Comparison of ENCODE assay signal across 23 cellular contexts in the genomic region with DNA sequence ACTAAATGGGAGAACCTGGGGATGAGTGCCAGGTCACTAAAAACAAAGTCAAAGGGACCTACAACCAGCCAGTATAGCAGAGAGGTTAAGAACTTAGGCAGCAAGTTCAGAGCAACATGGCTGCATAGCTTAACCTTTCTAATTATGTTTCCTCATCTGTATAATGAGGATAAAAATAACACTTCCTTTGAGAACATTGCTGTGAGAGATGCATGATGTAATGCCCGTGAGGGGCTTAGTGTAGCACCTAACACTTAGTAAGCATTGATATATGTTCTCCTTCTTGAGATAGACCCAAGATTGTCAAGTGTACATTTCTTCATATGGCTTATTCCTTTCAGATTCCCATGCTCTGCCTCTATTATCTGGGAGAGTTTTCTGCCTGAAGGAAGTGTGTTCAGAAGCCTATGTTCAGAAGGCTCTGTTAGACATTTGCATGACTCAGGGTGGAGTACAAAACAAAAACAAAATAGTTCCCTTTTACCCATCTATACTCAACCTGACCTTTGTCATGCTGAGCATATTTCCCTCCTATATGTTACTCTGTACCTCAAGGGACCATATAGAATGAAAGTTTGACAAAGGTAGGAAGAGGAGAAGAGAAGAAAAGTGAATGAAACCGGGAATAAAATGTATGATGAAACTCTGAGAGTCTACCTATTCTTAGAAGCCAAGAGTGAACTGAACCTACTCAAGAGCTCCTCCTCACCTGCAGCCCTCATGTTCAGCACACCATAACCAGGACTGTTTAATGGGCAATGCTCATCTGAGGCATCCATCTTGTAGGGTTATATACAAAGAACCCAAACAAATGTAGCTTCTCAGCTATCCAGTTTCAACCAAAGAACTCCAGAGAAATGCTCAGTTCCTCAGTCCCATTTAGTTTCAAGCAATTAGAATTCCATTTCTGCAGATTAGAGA.
DNase-seq lines count a peak whose midpoint lies in the region; ATAC-seq and TF ChIP-seq lines count a peak whose summit lies in the region.
"Had no signal": no experiment of that assay in that cellular context is flagged by ENCODE, and none has a peak within 500 bp of the region (broad histone marks: within the 10 kb centered on the region; RNA-seq: fewer than 3 reads in every experiment).

No MANE protein-coding gene starts in this region.

- POLR2A ChIA-PET in HEK293T (lab: Yijun Ruan, JAX) = no interaction called here
- POLR2A ChIA-PET in PC-9 (lab: Charles Lee; ENCODE audit: unreplicated experiment) = no interaction called here

- H3K27me3 ChIP-seq in SU-DHL-6 (ENCODE audit: low read length) (no peaks in the 10 kb centered on the region), PC-9 (ENCODE audit: insufficient read depth, low read depth) (no peaks in the 10 kb centered on the region), body of pancreas (no peaks in the 10 kb centered on the region)

- H2AFZ ChIP-seq in SU-DHL-6 (ENCODE audit: low read depth, low read length, severe bottlenecking) (peak overlapping the region; percentile 50), PC-9 (no peak overlapping the region)

- H3K4me2 ChIP-seq in SU-DHL-6 (ENCODE audit: low read depth, low read length, poor library complexity, severe bottlenecking) (peak overlapping the region; percentile 30), PC-9 (no peak overlapping the region)

- H3K4me1 ChIP-seq in PC-9 (replicated peaks; ENCODE audit: insufficient read depth) (no peaks in the 10 kb centered on the region), body of pancreas (no peaks in the 10 kb centered on the region)

- peak; percentile 69 for ATAC-seq in GM18502 (IDR thresholded peaks at IDR 0.05; ENCODE audit: poor library complexity, unreplicated experiment)
- ATAC-seq in GM21390 (IDR thresholded peaks at IDR 0.05; ENCODE audit: unreplicated experiment) = peak; percentile 48
- ATAC-seq in HG02885 (IDR thresholded peaks at IDR 0.05; ENCODE audit: poor library complexity, unreplicated experiment) = peak; percentile 67
- ATAC-seq in body of pancreas = no peak

- H3K27ac ChIP-seq in SU-DHL-6 (ENCODE audit: low read depth, low read length) = peak overlapping the region; percentile 50
- H3K27ac ChIP-seq in PC-9 = no peak overlapping the region
- no peak overlapping the region for H3K27ac ChIP-seq in body of pancreas
- H3K27ac ChIP-seq: skin epidermis had no signal

- H4K20me1 ChIP-seq in SU-DHL-6 (ENCODE audit: low read depth, low read length) (no peaks in the 10 kb centered on the region), PC-9 (ENCODE audit: insufficient read depth) (no peaks in the 10 kb centered on the region)

- no peaks in the 10 kb centered on the region for H3F3A ChIP-seq in SU-DHL-6 (ENCODE audit: insufficient read depth)
- no peaks in the 10 kb centered on the region for H3F3A ChIP-seq in PC-9 (ENCODE audit: insufficient read depth, low read depth)

- CTCF ChIA-PET in HEK293T (lab: Yijun Ruan, JAX) = no interaction called here
- CTCF ChIA-PET in PC-9 (lab: Charles Lee) = no interaction called here

- no peak overlapping the region for H3K4me3 ChIP-seq in SU-DHL-6 (ENCODE audit: insufficient read depth, low read length, poor library complexity, severe bottlenecking)
- no peak overlapping the region for H3K4me3 ChIP-seq in PC-9
- H3K4me3 ChIP-seq in body of pancreas = no peak overlapping the region
- H3K4me3 ChIP-seq: skin epidermis had no signal

- TF ChIP-seq CTCF in SU-DHL-6 (IDR thresholded peaks at IDR 0.05; ENCODE audit: insufficient read depth, low read length, poor library complexity, severe bottlenecking) (no peak), PC-9 (conservative IDR thresholded peaks at IDR 0.05) (no peak), body of pancreas (IDR thresholded peaks at IDR 0.05) (no peak)

- TF ChIP-seq POLR2A in body of pancreas (IDR thresholded peaks at IDR 0.05) = no peak

- H3K9me3 ChIP-seq in SU-DHL-6 (ENCODE audit: insufficient read depth, low read length) (no peaks in the 10 kb centered on the region), PC-9 (ENCODE audit: insufficient read depth, low read depth) (no peaks in the 10 kb centered on the region), body of pancreas (no peaks in the 10 kb centered on the region)

- peak overlapping the region; percentile 10; the same call in 1 of the 2 replicates for H3K9ac ChIP-seq in SU-DHL-6 (ENCODE audit: low read length)

- H3K9me2 ChIP-seq in SU-DHL-6 (replicated peaks; ENCODE audit: insufficient read depth, low read length) (no peaks in the 10 kb centered on the region), PC-9 (ENCODE audit: insufficient read depth) (no peaks in the 10 kb centered on the region)

- H3K36me3 ChIP-seq in SU-DHL-6 (ENCODE audit: low read length) (no peaks in the 10 kb centered on the region; the same call in 1 of the 2 replicates), PC-9 (ENCODE audit: low read depth) (no peaks in the 10 kb centered on the region), body of pancreas (replicated peaks in 1 of 2; ENCODE audit: insufficient read depth in 1 of 2, low read depth in 2 of 2) (no peaks in the 10 kb centered on the region)

- no TSS peak for BruUV-seq in PC-9 (replicated peaks; lab: Mats Ljungman, UMichigan)

- H3K79me2 ChIP-seq in SU-DHL-6 (ENCODE audit: insufficient read depth, low read length) = no peaks in the 10 kb centered on the region
- H3K79me2 ChIP-seq in PC-9 (ENCODE audit: low read depth) = no peaks in the 10 kb centered on the region

- intact Hi-C loops in PC-9 (cut with micrococcal nuclease; ENCODE audit: unreplicated experiment) (no loop called here), body of pancreas (cut with DNase I) (no loop called here)

- DNase-seq in HEK293T (ENCODE audit: extremely low spot score) = no peak
- DNase-seq in PC-9 = no peak
- no peak for DNase-seq in body of pancreas
- DNase-seq in 8988T = no peak
- DNase-seq: activated CD4-positive, alpha-beta T cell treated with anti-CD3 and anti-CD28 coated beads for 1 hour; activated CD8-positive, alpha-beta memory T cell treated with anti-CD3 and anti-CD28 coated beads for 24 hours; activated naive CD4-positive, alpha-beta T cell treated with Interleukin-2 at 50 U/mL for 16 hours; activated T-cell treated with anti-CD3 and anti-CD28 coated beads, Interleukin-2, amount 50 U/mL, for 24 hours; amygdala; caudate nucleus; dermis blood vessel endothelial cell; kidney glomerular epithelial cell; MV-4-11; NCI-H1694 treated with DMSO at 0.1 percent for 48 hours; NCI-H69; OCI-M1; SHP77; stimulated activated CD4-positive, alpha-beta T cell treated with anti-CD3 and anti-CD28 coated beads, Interleukin-1b, Interleukin-23, amount 100 ng/mL, for 48 hours had no signal

- WGBS in body of pancreas, 2 donors = 49 to 67% methylated on average over 2 of the region's 2 CpGs

TF ChIP-seq in HEK293T, 16 proteins besides CTCF, POLR2A, EP300 and RAD21:
- TF ChIP-seq LEF1 (IDR thresholded peaks at IDR 0.05; ENCODE audit: borderline replicate concordance) (no peak), NFRKB (IDR thresholded peaks at IDR 0.05) (no peak), TARDBP (IDR thresholded peaks at IDR 0.05) (no peak), SUZ12 (IDR thresholded peaks at IDR 0.05) (no peak)
